In genomic region chr3:69775751-69776150, GRCh38 we compare ENCODE assay signal across 19 cellular contexts. TPM values are rescaled to one million over a fixed set of nuclear protein-coding genes. Genes with fewer than 3 reads are reported as not detected.
DNase-seq lines count a peak whose midpoint lies in the region; ATAC-seq lines count a peak whose summit lies in the region.
"Had no signal": no experiment of that assay in that cellular context is flagged by ENCODE, and none has a peak within 500 bp of the region (broad histone marks: within the 10 kb centered on the region; RNA-seq: fewer than 3 reads in every experiment).

No MANE protein-coding gene starts in this region.

- DNase-seq in COLO829 (ENCODE audit: low spot score) (peak; percentile 92), RPMI7951 (ENCODE audit: low read depth) (peak; percentile 49), foreskin melanocyte (peak; percentile 87)
- DNase-seq: AML-193; CD4-positive, alpha-beta T cell; CD8-positive, alpha-beta T cell; COR-L47; DMS 273 treated with DMSO at 0.1 percent for 48 hours; DMS153; DMS53; DMS79; DND-41; EL; GDM1 had no signal

- ATAC-seq in GM18511 (IDR thresholded peaks at IDR 0.05; ENCODE audit: unreplicated experiment) = no peak
- no peak for ATAC-seq in GM21360 (IDR thresholded peaks at IDR 0.05; ENCODE audit: unreplicated experiment)
- ATAC-seq: A549; CD8-positive, alpha-beta T cell; GM12878 had no signal

RNA-seq across cellular contexts. Expression of gene MITF, which starts 36.5 kb away (rescaled TPM):
- total RNA-seq in RPMI7951 (2014; rRNA removed; shearing (Covaris generic)) = 4.0 and 4.3 TPM in 2 replicates
- total RNA-seq: B cell; CD4-positive, alpha-beta T cell; CD8-positive, alpha-beta T cell had no signal
